ENCODE assay signal across 22 cellular contexts in the genomic region with DNA sequence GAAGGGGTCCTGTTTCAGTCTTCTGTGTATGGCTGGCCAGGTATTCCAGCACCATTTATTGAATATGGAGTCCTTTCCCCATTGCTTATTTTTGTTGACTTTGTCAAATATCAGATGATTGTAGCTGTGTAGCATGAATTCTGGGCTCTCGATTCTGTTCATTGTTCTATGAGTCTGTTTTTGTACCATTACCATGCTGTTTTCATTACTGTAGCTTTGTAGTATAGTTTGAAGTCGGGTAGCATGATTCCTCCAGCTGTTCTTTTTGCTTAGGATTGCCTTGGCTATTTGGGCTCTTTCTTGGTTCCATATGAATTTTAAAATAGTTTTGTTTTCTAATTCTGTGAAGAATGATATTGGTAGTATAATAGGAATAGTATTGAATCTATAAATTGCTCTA. TPM values are rescaled to one million over a fixed set of nuclear protein-coding genes. Genes with fewer than 3 reads are reported as not detected.
DNase-seq lines count a peak whose midpoint lies in the region; ATAC-seq, FAIRE-seq and TF ChIP-seq lines count a peak whose summit lies in the region.
"Had no signal": no experiment of that assay in that cellular context is flagged by ENCODE, and none has a peak within 500 bp of the region (broad histone marks: within the 10 kb centered on the region; RNA-seq: fewer than 3 reads in every experiment).

No MANE protein-coding gene starts in this region.

- CTCF ChIA-PET in HCT116 (lab: Charles Lee): interaction anchor here (1.3 kb wide), 1 partner anchor 12 kb away, joined by 4 read pairs; no protein-coding TSS in a partner anchor
- CTCF ChIA-PET in HEK293 (lab: Yijun Ruan, JAX): interaction anchor here (1.2 to 2.3 kb wide), 2 partner anchors 11 kb away, joined by 4 to 6 read pairs; no protein-coding TSS in a partner anchor
- CTCF ChIA-PET in K562 (lab: Yijun Ruan, JAX; ENCODE audit: low intra/inter-chr PET ratio): no interaction called here
- CTCF ChIA-PET in RWPE1 (lab: Yijun Ruan, JAX): interaction anchor here (1.5 kb wide), 1 partner anchor 11 kb away, joined by 5 read pairs; no protein-coding TSS in a partner anchor

- TF ChIP-seq RAD21 in HCT116 (IDR thresholded peaks at IDR 0.05; ENCODE audit: low read depth) (no peak), K562 (CRISPR knock-in tag; conservative IDR thresholded peaks at IDR 0.05 in 1 of 2, IDR thresholded peaks at IDR 0.05 in 1 of 2) (no peak)

- in situ Hi-C loops in K562 (cut with MboI): no loop called here

- ATAC-seq in HCT116 (no peak), K562 (no peak), GM18868 (IDR thresholded peaks at IDR 0.05; ENCODE audit: unreplicated experiment) (no peak)

- H3K27me3 ChIP-seq in HCT116 (ENCODE audit: insufficient read depth, low read length) (no peaks in the 10 kb centered on the region), K562 (ENCODE audit: control insufficient read depth in 2 of 2, insufficient read depth in 2 of 2, low read length in 2 of 2) (no peaks in the 10 kb centered on the region)

- no peak overlapping the region for H3K4me2 ChIP-seq in HCT116 (ENCODE audit: low read length)
- no peak overlapping the region for H3K4me2 ChIP-seq in K562 (ENCODE audit: insufficient read depth, low read length)

- intact Hi-C loops in HCT116 (cut with micrococcal nuclease): no loop called here
- intact Hi-C loops in K562 (cut with micrococcal nuclease): no loop called here

- no peaks in the 10 kb centered on the region for H4K20me1 ChIP-seq in HCT116 (ENCODE audit: insufficient read depth)
- H4K20me1 ChIP-seq in K562 (replicated peaks; ENCODE audit: control insufficient read depth, insufficient read depth, low read length): no peaks in the 10 kb centered on the region

- H3K4me3 ChIP-seq in HCT116 (replicated peaks in 1 of 2; ENCODE audit: low read depth in 1 of 2, low read length in 2 of 2) (no peak overlapping the region), HEK293 (ENCODE audit: low read depth, low read length) (no peak overlapping the region), K562 (no peak overlapping the region)
- H3K4me3 ChIP-seq: HAP-1 had no signal

- H3K27ac ChIP-seq in HCT116 (ENCODE audit: low read depth, low read length) (no peak overlapping the region), HEK293 (ENCODE audit: extremely low read depth, low read depth, low read length) (no peak overlapping the region), K562 (ENCODE audit: extremely low read depth, low read depth, low read length) (no peak overlapping the region), RWPE1 (no peak overlapping the region)

- H2AFZ ChIP-seq in HCT116 (ENCODE audit: low read depth, low read length, poor library complexity, severe bottlenecking) (no peak overlapping the region), K562 (ENCODE audit: low read depth, low read length) (no peak overlapping the region)

- RAD21 ChIA-PET in HCT116 (lab: Charles Lee; ENCODE audit: low non-redundant PET in 1 of 2, low total read pairs in 2 of 2, uncharacterized antibody in 2 of 2, unreplicated experiment in 2 of 2): no interaction called here

- H3K79me2 ChIP-seq in HCT116 (ENCODE audit: insufficient read depth, low read length): peaks cover 3% of the 10 kb centered on the region
- H3K79me2 ChIP-seq in K562 (ENCODE audit: control insufficient read depth, insufficient read depth, low read length): no peaks in the 10 kb centered on the region

- TF ChIP-seq POLR2A in HCT116 (IDR thresholded peaks at IDR 0.05; ENCODE audit: borderline replicate concordance, extremely low read depth, insufficient read depth, insufficient read length): no peak
- TF ChIP-seq POLR2A in K562 (conservative IDR thresholded peaks at IDR 0.05): no peak

- H3K4me1 ChIP-seq in HCT116 (ENCODE audit: control insufficient read depth in 1 of 2, insufficient read depth in 2 of 2, low read length in 2 of 2) (peaks cover 0 to under 1% of the 10 kb centered on the region in 2 experiments; a peak in 1 of 4 replicates), HEK293 (ENCODE audit: control insufficient read depth, insufficient read depth, low read length) (no peaks in the 10 kb centered on the region), K562 (replicated peaks in 1 of 2; ENCODE audit: control insufficient read depth in 2 of 2, insufficient read depth in 2 of 2, low read length in 2 of 2) (no peaks in the 10 kb centered on the region)
- H3K4me1 ChIP-seq: HAP-1 had no signal

- no peaks in the 10 kb centered on the region for H3K9me2 ChIP-seq in HCT116 (ENCODE audit: insufficient read depth)

- no peak for TF ChIP-seq EP300 in K562 (IDR thresholded peaks at IDR 0.05; ENCODE audit: low read length)

- WGBS in K562 (ENCODE audit: insufficient coverage, low coverage, missing lambda C conversion rate): 17% methylated on average over 2 of the region's 2 CpGs

- TF ChIP-seq CTCF in HCT116 (IDR thresholded peaks at IDR 0.05 in 2 of 3, conservative IDR thresholded peaks at IDR 0.05 in 1 of 3; ENCODE audit: borderline replicate concordance in 1 of 3, insufficient read depth in 1 of 3, low read depth in 2 of 3, low read length in 2 of 3) (no peak), HEK293 (tag by site-specific recombination; IDR thresholded peaks at IDR 0.05) (no peak), K562 (IDR thresholded peaks at IDR 0.05 in 2 of 3, conservative IDR thresholded peaks at IDR 0.05 in 1 of 3; ENCODE audit: insufficient read depth in 2 of 3, low read depth in 1 of 3, low read length in 3 of 3) (no peak), RWPE1 (conservative IDR thresholded peaks at IDR 0.05; ENCODE audit: low read depth) (no peak)

- no peak for DNase-seq in HCT116 (ENCODE audit: low read depth, low spot score)
- DNase-seq in K562 (ENCODE audit: extremely low read depth in 1 of 4, low spot score in 3 of 4): no peak
- no peak for DNase-seq in RWPE1 (ENCODE audit: low spot score)
- DNase-seq in UCSD-AML1 (lab: John Stamatoyannopoulos, UW; ENCODE audit: unreplicated experiment): no peak
- DNase-seq: C1 segment of cervical spinal cord; Calu3; CD4-positive, alpha-beta memory T cell; COR-L47; DMS53; DMS79 treated with DMSO at 0.1 percent for 48 hours; GF-D8; GOT3 had no signal

- H3K36me3 ChIP-seq in HCT116 (ENCODE audit: control insufficient read depth in 1 of 2, insufficient read depth in 2 of 2, low read length in 2 of 2): no peaks in the 10 kb centered on the region
- no peaks in the 10 kb centered on the region for H3K36me3 ChIP-seq in HEK293 (ENCODE audit: control insufficient read depth in 2 of 2, insufficient read depth in 1 of 2, low read length in 2 of 2)
- no peaks in the 10 kb centered on the region for H3K36me3 ChIP-seq in K562 (ENCODE audit: control insufficient read depth, insufficient read depth, low read length)
- H3K36me3 ChIP-seq: HAP-1 had no signal

- peaks cover 8 to 14% of the 10 kb centered on the region in 2 experiments; a peak in 3 of 4 replicates for H3K9me3 ChIP-seq in HCT116 (ENCODE audit: control insufficient read depth in 1 of 2, insufficient read depth in 1 of 2, low read depth in 1 of 2, low read length in 2 of 2)
- no peaks in the 10 kb centered on the region for H3K9me3 ChIP-seq in HEK293 (ENCODE audit: control insufficient read depth, insufficient read depth, low read depth, low read length)
- H3K9me3 ChIP-seq in K562 (replicated peaks; ENCODE audit: control insufficient read depth, insufficient read depth, low read depth, low read length): peaks cover 8% of the 10 kb centered on the region

- BruUV-seq in HCT116 (replicated peaks; lab: Mats Ljungman, UMichigan) (no TSS peak), K562 (replicated peaks; lab: Mats Ljungman, UMichigan) (no TSS peak)

- H3K9me1 ChIP-seq in K562 (ENCODE audit: control insufficient read depth, insufficient read depth, low read length): no peaks in the 10 kb centered on the region

- POLR2A ChIA-PET in HCT116 (lab: Charles Lee): no interaction called here
- POLR2A ChIA-PET in HEK293 (lab: Yijun Ruan, JAX): no interaction called here
- POLR2A ChIA-PET in K562 (lab: Yijun Ruan, JAX): no interaction called here
- POLR2A ChIA-PET in RWPE1 (lab: Yijun Ruan, JAX; ENCODE audit: low non-redundant PET): no interaction called here

- peak; percentile 46 for FAIRE-seq in K562 (lab: Jason Lieb, UNC)
- FAIRE-seq: GM12891, GM18507, H54 had no signal

- no peak overlapping the region for H3K9ac ChIP-seq in HCT116 (ENCODE audit: low read length)
- H3K9ac ChIP-seq in K562 (ENCODE audit: insufficient read depth in 1 of 2, low read depth in 2 of 2, low read length in 2 of 2): no peak overlapping the region

RNA-seq across cellular contexts. Expression of gene SH3YL1, which starts 6.0 kb away (rescaled TPM):
- 32.8 TPM for total RNA-seq in HCT116 (2021; ENCODE audit: unreplicated experiment)
- 14.2 and 21.8 TPM in 2 replicates for polyA plus RNA-seq in HCT116 (2012)
- 13.0 and 30.3 TPM in 2 replicates for total RNA-seq in K562 (2011; cell fraction: chromatin; rRNA removed; ENCODE audit: low replicate concordance)
- 8.9 and 9.3 TPM in 2 replicates for total RNA-seq in K562 (2011; cell fraction: nucleolus; rRNA removed)
- total RNA-seq in K562 (2011; cell fraction: nucleoplasm; rRNA removed): 15.4 and 22.9 TPM in 2 replicates
- total RNA-seq in K562 (2014; rRNA removed): 4.0 and 5.5 TPM in 2 replicates
- total RNA-seq in K562 (2014; rRNA removed; fragmentation: Illumina TruSeq; extraction: Trizol): 5.1 and 5.3 TPM in 2 replicates
- total RNA-seq in K562 (2015; rRNA removed; fragmentation: Illumina TruSeq; extraction: Trizol): 3.6 and 5.0 TPM in 2 replicates
- total RNA-seq in K562 (2021): 4.0 and 5.5 TPM in 2 replicates
- 7.8 and 8.6 TPM in 2 replicates for polyA plus RNA-seq in K562 (2011; rRNA removed)
- polyA plus RNA-seq in K562 (2011; cell fraction: cytosol; rRNA removed): 2.9 and 4.2 TPM in 2 replicates
- 20.2 and 23.5 TPM in 2 replicates for polyA plus RNA-seq in K562 (2011; cell fraction: nucleus; rRNA removed)
- polyA plus RNA-seq in K562 (2012): 4.7 and 7.8 TPM in 2 replicates
- polyA plus RNA-seq in K562 (2014; fragmentation: Illumina TruSeq; extraction: Trizol): 4.6 and 4.7 TPM in 2 replicates
- polyA plus RNA-seq in K562 (2014; fragmentation: Nextera tagmentation; extraction: Ambion mirVana): 1 to 10 TPM; 3.9 to 5.0 TPM
- 7.0 and 7.5 TPM in 2 replicates for polyA plus RNA-seq in K562 (2014; rRNA removed)
- 9.5 and 11.5 TPM in 2 replicates for polyA minus RNA-seq in K562 (2011; rRNA and poly(A)+ RNA removed)
- 1.6 and 3.5 TPM in 2 replicates for polyA minus RNA-seq in K562 (2011; cell fraction: cytosol; rRNA and poly(A)+ RNA removed)
- 11.7 and 25.8 TPM in 2 replicates for polyA minus RNA-seq in K562 (2011; cell fraction: nucleus; rRNA and poly(A)+ RNA removed)

RNA-seq across cellular contexts. Expression of gene ACP1, which starts 6.9 kb away (rescaled TPM):
- total RNA-seq in HCT116 (2021; ENCODE audit: unreplicated experiment): 113 TPM
- 127 and 131 TPM in 2 replicates for polyA plus RNA-seq in HCT116 (2012)
- total RNA-seq in K562 (2011; cell fraction: chromatin; rRNA removed; ENCODE audit: low replicate concordance): 59.4 and 126 TPM in 2 replicates
- 43.5 and 61.5 TPM in 2 replicates for total RNA-seq in K562 (2011; cell fraction: nucleolus; rRNA removed)
- total RNA-seq in K562 (2011; cell fraction: nucleoplasm; rRNA removed): 88.2 and 151 TPM in 2 replicates
- total RNA-seq in K562 (2014; rRNA removed): 148 and 153 TPM in 2 replicates
- 161 and 172 TPM in 2 replicates for total RNA-seq in K562 (2014; rRNA removed; fragmentation: Illumina TruSeq; extraction: Trizol)
- total RNA-seq in K562 (2015; rRNA removed; fragmentation: Illumina TruSeq; extraction: Trizol): 136 and 148 TPM in 2 replicates
- 135 and 139 TPM in 2 replicates for total RNA-seq in K562 (2021)
- 184 and 199 TPM in 2 replicates for polyA plus RNA-seq in K562 (2011; rRNA removed)
- polyA plus RNA-seq in K562 (2011; cell fraction: cytosol; rRNA removed): 68.2 and 129 TPM in 2 replicates
- 136 and 174 TPM in 2 replicates for polyA plus RNA-seq in K562 (2011; cell fraction: nucleus; rRNA removed)
- polyA plus RNA-seq in K562 (2012): 140 and 147 TPM in 2 replicates
- 187 and 189 TPM in 2 replicates for polyA plus RNA-seq in K562 (2014; fragmentation: Illumina TruSeq; extraction: Trizol)
- polyA plus RNA-seq in K562 (2014; fragmentation: Nextera tagmentation; extraction: Ambion mirVana): 100 to 1,000 TPM; 450 to 493 TPM
- 195 and 220 TPM in 2 replicates for polyA plus RNA-seq in K562 (2014; rRNA removed)
- 138 and 151 TPM in 2 replicates for polyA minus RNA-seq in K562 (2011; rRNA and poly(A)+ RNA removed)
- 77.9 and 112 TPM in 2 replicates for polyA minus RNA-seq in K562 (2011; cell fraction: cytosol; rRNA and poly(A)+ RNA removed)
- 89.1 and 145 TPM in 2 replicates for polyA minus RNA-seq in K562 (2011; cell fraction: nucleus; rRNA and poly(A)+ RNA removed)

RNA-seq across cellular contexts. Expression of gene ALKAL2, which starts 30.0 kb away (rescaled TPM):
- not detected for total RNA-seq in HCT116 (2021; ENCODE audit: unreplicated experiment)
- not detected in 2 replicates for polyA plus RNA-seq in HCT116 (2012)
- total RNA-seq in K562 (2011; cell fraction: chromatin; rRNA removed; ENCODE audit: low replicate concordance): not detected in 2 replicates
- not detected in 2 replicates for total RNA-seq in K562 (2011; cell fraction: nucleolus; rRNA removed)
- total RNA-seq in K562 (2011; cell fraction: nucleoplasm; rRNA removed): not detected in 2 replicates
- not detected in 2 replicates for total RNA-seq in K562 (2014; rRNA removed)
- total RNA-seq in K562 (2014; rRNA removed; fragmentation: Illumina TruSeq; extraction: Trizol): not detected in 2 replicates
- total RNA-seq in K562 (2015; rRNA removed; fragmentation: Illumina TruSeq; extraction: Trizol): not detected in 2 replicates
- not detected in 2 replicates for total RNA-seq in K562 (2021)
- polyA plus RNA-seq in K562 (2011; rRNA removed): not detected in 2 replicates
- polyA plus RNA-seq in K562 (2011; cell fraction: cytosol; rRNA removed): not detected in 2 replicates
- polyA plus RNA-seq in K562 (2011; cell fraction: nucleus; rRNA removed): not detected in 2 replicates
- not detected in 2 replicates for polyA plus RNA-seq in K562 (2012)
- polyA plus RNA-seq in K562 (2014; fragmentation: Illumina TruSeq; extraction: Trizol): not detected in 2 replicates
- not detected for polyA plus RNA-seq in K562 (2014; fragmentation: Nextera tagmentation; extraction: Ambion mirVana)
- not detected in 2 replicates for polyA plus RNA-seq in K562 (2014; rRNA removed)
- not detected in 2 replicates for polyA minus RNA-seq in K562 (2011; rRNA and poly(A)+ RNA removed)
- not detected in 2 replicates for polyA minus RNA-seq in K562 (2011; cell fraction: cytosol; rRNA and poly(A)+ RNA removed)
- polyA minus RNA-seq in K562 (2011; cell fraction: nucleus; rRNA and poly(A)+ RNA removed): 0.22 TPM in 1 of 2 replicates, not detected in the other
- total RNA-seq: A172; A673; Calu3; CD4-positive, alpha-beta memory T cell; G401 had no signal
- polyA plus RNA-seq: BJ; CD4-positive, alpha-beta memory T cell had no signal
